Comparison of ENCODE assay signal across 30 cellular contexts in genomic region chr15:56086566-56086965, GRCh38.
"Had no signal": no experiment of that assay in that cellular context is flagged by ENCODE, and none has a peak within 500 bp of the region (broad histone marks: within the 10 kb centered on the region; RNA-seq: fewer than 3 reads in every experiment).

No MANE protein-coding gene starts in this region.

- H3K27ac ChIP-seq: breast epithelium, colonic mucosa, dorsolateral prefrontal cortex, esophagus muscularis mucosa, gastrocnemius medialis, heart right ventricle, pancreas, psoas muscle, right atrium auricular region, spleen, thoracic aorta, upper lobe of left lung had no signal

- H3K4me3 ChIP-seq: breast epithelium, colonic mucosa, dorsolateral prefrontal cortex, esophagus muscularis mucosa, gastrocnemius medialis, heart right ventricle, pancreas, psoas muscle, right atrium auricular region, spleen, thoracic aorta, upper lobe of left lung had no signal

- H3K9me3 ChIP-seq: breast epithelium, colonic mucosa, esophagus muscularis mucosa, gastrocnemius medialis, heart right ventricle, pancreas, psoas muscle, right atrium auricular region, thoracic aorta, upper lobe of left lung had no signal

- H3K4me1 ChIP-seq: breast epithelium, colonic mucosa, esophagus muscularis mucosa, pancreas, right atrium auricular region, spleen, upper lobe of left lung had no signal

- H3K27me3 ChIP-seq: breast epithelium, colonic mucosa, dorsolateral prefrontal cortex, esophagus muscularis mucosa, gastrocnemius medialis, heart right ventricle, pancreas, right atrium auricular region, spleen, upper lobe of left lung had no signal

- H3K27me3 Mint-ChIP-seq: activated B cell treated with CpG ODN at 0.5 μM for 24 hours; activated CD4-positive, alpha-beta T cell treated with anti-CD3 and anti-CD28 coated beads for 36 hours; central memory CD8-positive, alpha-beta T cell; effector memory CD8-positive, alpha-beta T cell; memory B cell had no signal

- H3K27ac Mint-ChIP-seq: activated B cell treated with CpG ODN at 0.5 μM for 24 hours; activated CD4-positive, alpha-beta T cell treated with anti-CD3 and anti-CD28 coated beads for 36 hours; activated naive CD8-positive, alpha-beta T cell; activated T-helper 2 cell treated with anti-CD3 and anti-CD28 coated beads, Interferon-gamma antibody, Interleukin-2, Interleukin-4, amounts not matched to agents 10 μg/mL and 5 μg/mL and 100 μg/mL, durations not matched to agents 14 hours and 24 hours and 36 hours; effector memory CD8-positive, alpha-beta T cell; memory B cell; nephron had no signal

- DNase-seq: activated B cell treated with CpG ODN at 0.5 μM for 24 hours; activated CD4-positive, alpha-beta T cell treated with anti-CD3 and anti-CD28 coated beads for 36 hours; activated CD4-positive, alpha-beta T cell treated with anti-CD3 and anti-CD28 coated beads, Interleukin-2, amount 50 U/mL, for 4 hours; activated CD8-positive, alpha-beta memory T cell treated with anti-CD3 and anti-CD28 coated beads for 24 hours; activated CD8-positive, alpha-beta memory T cell treated with anti-CD3 and anti-CD28 coated beads, Interleukin-2, amount 50 U/mL, for 4 hours; activated naive CD4-positive, alpha-beta T cell; activated T-cell treated with anti-CD3 and anti-CD28 coated beads, Interleukin-2, amount 50 U/mL, for 4 hours; colonic mucosa; dorsolateral prefrontal cortex; effector memory CD8-positive, alpha-beta T cell; gastrocnemius medialis; heart right ventricle; islet precursor cell; left cardiac atrium; pancreas; psoas muscle; spleen; stimulated activated CD4-positive, alpha-beta T cell treated with anti-CD3 and anti-CD28 coated beads, Interleukin-4, amount 100 ng/mL, for 1 hour; stimulated activated naive CD4-positive, alpha-beta T cell treated with Interleukin-2 at 50 U/mL for 16 hours; T1000; upper lobe of left lung had no signal

- H3K9me3 Mint-ChIP-seq: activated T-helper 2 cell treated with anti-CD3 and anti-CD28 coated beads, Interferon-gamma antibody, Interleukin-2, Interleukin-4, amounts not matched to agents 10 μg/mL and 5 μg/mL and 100 μg/mL, durations not matched to agents 14 hours and 24 hours and 36 hours; central memory CD8-positive, alpha-beta T cell; effector memory CD8-positive, alpha-beta T cell; nephron had no signal

- H3K4me1 Mint-ChIP-seq: nephron had no signal

- H3K36me3 ChIP-seq: breast epithelium, colonic mucosa, esophagus muscularis mucosa, gastrocnemius medialis, pancreas, right atrium auricular region, spleen, thoracic aorta, upper lobe of left lung had no signal

- H3K4me3 Mint-ChIP-seq: activated B cell treated with CpG ODN at 0.5 μM for 24 hours; activated CD4-positive, alpha-beta T cell treated with anti-CD3 and anti-CD28 coated beads for 36 hours; activated naive CD8-positive, alpha-beta T cell; activated T-cell treated with anti-CD3 and anti-CD28 coated beads, Interleukin-2, amount 50 U/mL, for 4 hours; central memory CD8-positive, alpha-beta T cell; effector memory CD8-positive, alpha-beta T cell; memory B cell; nephron had no signal
